ENCODE assay signal across 15 cellular contexts in genomic region chr1:55272994-55273393, GRCh38. TPM values are rescaled to one million over a fixed set of nuclear protein-coding genes. Genes with fewer than 3 reads are reported as not detected.
DNase-seq lines count a peak whose midpoint lies in the region; ATAC-seq and FAIRE-seq lines count a peak whose summit lies in the region.
"Had no signal": no experiment of that assay in that cellular context is flagged by ENCODE, and none has a peak within 500 bp of the region (broad histone marks: within the 10 kb centered on the region; RNA-seq: fewer than 3 reads in every experiment).

No MANE protein-coding gene starts in this region.

- ATAC-seq in activated CD8-positive, alpha-beta memory T cell treated with anti-CD3 and anti-CD28 coated beads, Interleukin-2, amount 10 ng/mL, durations not matched to agents 7 days and 5 days: peak; percentile 25
- peak; percentile 30 for ATAC-seq in activated T-helper 17 cell treated with anti-CD3 and anti-CD28 coated beads, Interleukin-2, amount 50 U/mL, for 72 hours (replicated peaks)

- FAIRE-seq in frontal cortex (lab: Jason Lieb, UNC): no peak
- FAIRE-seq: GM19239 had no signal

- H3K36me3 Mint-ChIP-seq in activated CD8-positive, alpha-beta memory T cell treated with anti-CD3 and anti-CD28 coated beads, Interleukin-2, amount 10 ng/mL, durations not matched to agents 7 days and 5 days: peaks cover 2% of the 10 kb centered on the region
- no peaks in the 10 kb centered on the region for H3K36me3 Mint-ChIP-seq in activated T-helper 17 cell treated with anti-CD3 and anti-CD28 coated beads, Interleukin-2, amount 50 U/mL, for 72 hours (ENCODE audit: low read depth)

- H3K9me3 Mint-ChIP-seq in activated CD8-positive, alpha-beta memory T cell treated with anti-CD3 and anti-CD28 coated beads, Interleukin-2, amount 10 ng/mL, durations not matched to agents 7 days and 5 days (ENCODE audit: low read depth): no peaks in the 10 kb centered on the region
- H3K9me3 Mint-ChIP-seq in activated T-helper 17 cell treated with anti-CD3 and anti-CD28 coated beads, Interleukin-2, amount 50 U/mL, for 72 hours: no peaks in the 10 kb centered on the region

- H3K4me3 Mint-ChIP-seq in activated CD8-positive, alpha-beta memory T cell treated with anti-CD3 and anti-CD28 coated beads, Interleukin-2, amount 10 ng/mL, durations not matched to agents 7 days and 5 days: no peak overlapping the region
- no peak overlapping the region for H3K4me3 Mint-ChIP-seq in activated T-helper 17 cell treated with anti-CD3 and anti-CD28 coated beads, Interleukin-2, amount 50 U/mL, for 72 hours
- H3K4me3 Mint-ChIP-seq: B cell had no signal

- peak overlapping the region; percentile 18 for H3K27ac Mint-ChIP-seq in activated CD8-positive, alpha-beta memory T cell treated with anti-CD3 and anti-CD28 coated beads, Interleukin-2, amount 10 ng/mL, durations not matched to agents 7 days and 5 days
- no peak overlapping the region for H3K27ac Mint-ChIP-seq in activated T-helper 17 cell treated with anti-CD3 and anti-CD28 coated beads, Interleukin-2, amount 50 U/mL, for 72 hours
- H3K27ac Mint-ChIP-seq: B cell had no signal

- CTCF ChIA-PET in activated CD8-positive, alpha-beta memory T cell treated with anti-CD3 and anti-CD28 coated beads, Interleukin-2, amount 10 ng/mL, durations not matched to agents 7 days and 5 days (lab: Charles Lee): interaction anchor here (1.8 to 7.8 kb wide), 2 partner anchors 16 to 132 kb away, joined by 5 to 92 read pairs; no protein-coding TSS in a partner anchor

- peaks cover 11% of the 10 kb centered on the region for H3K27me3 Mint-ChIP-seq in activated CD8-positive, alpha-beta memory T cell treated with anti-CD3 and anti-CD28 coated beads, Interleukin-2, amount 10 ng/mL, durations not matched to agents 7 days and 5 days
- H3K27me3 Mint-ChIP-seq in activated T-helper 17 cell treated with anti-CD3 and anti-CD28 coated beads, Interleukin-2, amount 50 U/mL, for 72 hours: no peaks in the 10 kb centered on the region
- H3K27me3 Mint-ChIP-seq: B cell had no signal

- DNase-seq in activated CD8-positive, alpha-beta memory T cell treated with anti-CD3 and anti-CD28 coated beads, Interleukin-2, amount 10 ng/mL, durations not matched to agents 7 days and 5 days: no peak
- no peak for DNase-seq in activated CD8-positive, alpha-beta memory T cell treated with anti-CD3 and anti-CD28 coated beads for 24 hours
- peak; percentile 31 for DNase-seq in ELF-1 (ENCODE audit: low read depth, low spot score)
- peak; percentile 68 for DNase-seq in islet precursor cell
- DNase-seq in frontal cortex (ENCODE audit: low spot score in 2 of 2): no peak
- no peak for DNase-seq in NCI-H82 treated with DMSO at 0.1 percent for 48 hours (lab: John Stamatoyannopoulos, UW; ENCODE audit: unreplicated experiment)
- no peak for DNase-seq in activated CD4-positive, alpha-beta T cell treated with anti-CD3 and anti-CD28 coated beads for 48 hours
- DNase-seq: COR-L47, GF-D8, NCI-H1694 treated with DMSO at 0.1 percent for 48 hours, NCI-H748 treated with DMSO at 0.1 percent for 48 hours, SHP77 had no signal

- peaks cover 27% of the 10 kb centered on the region for H3K4me1 Mint-ChIP-seq in activated CD8-positive, alpha-beta memory T cell treated with anti-CD3 and anti-CD28 coated beads, Interleukin-2, amount 10 ng/mL, durations not matched to agents 7 days and 5 days
- peaks cover 6% of the 10 kb centered on the region for H3K4me1 Mint-ChIP-seq in activated T-helper 17 cell treated with anti-CD3 and anti-CD28 coated beads, Interleukin-2, amount 50 U/mL, for 72 hours

RNA-seq across cellular contexts. Expression of gene USP24, which starts 57.8 kb away (rescaled TPM):
- 10 to 100 TPM; 38.2 to 42.3 TPM for total RNA-seq in activated CD8-positive, alpha-beta memory T cell treated with anti-CD3 and anti-CD28 coated beads, Interleukin-2, amount 10 ng/mL, durations not matched to agents 7 days and 5 days
- 10 to 100 TPM; 40.8 to 41.6 TPM for total RNA-seq in activated T-helper 17 cell treated with anti-CD3 and anti-CD28 coated beads, Interleukin-2, amount 50 U/mL, for 72 hours
- total RNA-seq in frontal cortex: 67.3 TPM

Comparison
In these comparisons a context has a peak if more than half of its experiments do, and no peak if none do; other contexts are left out.
1. DNase-seq: peak in ELF-1 (single experiment) and islet precursor cell (single experiment); none in activated CD8-positive, alpha-beta memory T cell treated with anti-CD3 and anti-CD28 coated beads, Interleukin-2, amount 10 ng/mL, durations not matched to agents 7 days and 5 days (single experiment), activated CD8-positive, alpha-beta memory T cell treated with anti-CD3 and anti-CD28 coated beads for 24 hours (single experiment), frontal cortex (0 of 2), NCI-H82 treated with DMSO at 0.1 percent for 48 hours (single experiment) and activated CD4-positive, alpha-beta T cell treated with anti-CD3 and anti-CD28 coated beads for 48 hours (single experiment).